ENCODE assay signal across 8 cellular contexts in genomic region chr11:9759519-9760179, GRCh38.
A peak's percentile ranks its signal among the peaks of the same experiment; 100 is the strongest.
DNase-seq lines count a peak whose midpoint lies in the region; ATAC-seq and TF ChIP-seq lines count a peak whose summit lies in the region.

No MANE protein-coding gene starts in this region.

- ATAC-seq in GM19035 (IDR thresholded peaks at IDR 0.05; ENCODE audit: unreplicated experiment), result peak; percentile 37

- peak overlapping the region; percentile 92 for H3K4me3 Mint-ChIP-seq in activated naive CD4-positive, alpha-beta T cell treated with anti-CD3 and anti-CD28 coated beads, Interleukin-2, amount 50 U/mL, for 24 hours

- peak overlapping the region; percentile 79 for H3K4me3 ChIP-seq in rectal smooth muscle tissue (ENCODE audit: low read length)
- no peak overlapping the region for H3K4me3 ChIP-seq in uterus

- TF ChIP-seq POLR2A in uterus (IDR thresholded peaks at IDR 0.05), result no peak

- H3K27ac ChIP-seq in rectal smooth muscle tissue (ENCODE audit: low read depth, low read length) (peak overlapping the region; percentile 81), uterus (peak overlapping the region; percentile 85 to 95)

- peak overlapping the region; percentile 98 for H3K27ac Mint-ChIP-seq in activated naive CD4-positive, alpha-beta T cell treated with anti-CD3 and anti-CD28 coated beads, Interleukin-2, amount 50 U/mL, for 24 hours

- in situ Hi-C loops in SK-MEL-5 (cut with HindIII; ENCODE audit: low pct_unique_long_range_greater_than_20kb, low sequenced_read_pairs), result no loop called here

- H3K36me3 Mint-ChIP-seq in activated naive CD4-positive, alpha-beta T cell treated with anti-CD3 and anti-CD28 coated beads, Interleukin-2, amount 50 U/mL, for 24 hours, result peaks cover under 1% of the 10 kb centered on the region

- peaks cover 35% of the 10 kb centered on the region for H3K4me1 Mint-ChIP-seq in activated naive CD4-positive, alpha-beta T cell treated with anti-CD3 and anti-CD28 coated beads, Interleukin-2, amount 50 U/mL, for 24 hours

- no peaks in the 10 kb centered on the region for H3K9me3 Mint-ChIP-seq in activated naive CD4-positive, alpha-beta T cell treated with anti-CD3 and anti-CD28 coated beads, Interleukin-2, amount 50 U/mL, for 24 hours

- H3K27me3 ChIP-seq in rectal smooth muscle tissue (ENCODE audit: control insufficient read depth, insufficient read depth, low read length) (no peaks in the 10 kb centered on the region), uterus (no peaks in the 10 kb centered on the region)

- no peaks in the 10 kb centered on the region for H3K27me3 Mint-ChIP-seq in activated naive CD4-positive, alpha-beta T cell treated with anti-CD3 and anti-CD28 coated beads, Interleukin-2, amount 50 U/mL, for 24 hours

- peak; percentile 94 for DNase-seq in AG20443 (ENCODE audit: low spot score)
- peak; percentile 99 for DNase-seq in HS-5 (ENCODE audit: low read depth)
- peak; percentile 89 for DNase-seq in SK-MEL-5 (ENCODE audit: low read depth, low spot score)
- peak; percentile 87 for DNase-seq in glomerular endothelial cell (ENCODE audit: extremely low read depth, low read depth, low spot score)
- peak; percentile 78 to 87 for DNase-seq in uterus

- TF ChIP-seq CTCF in uterus (IDR thresholded peaks at IDR 0.05), result no peak

- intact Hi-C loops in uterus (cut with DNase I; ENCODE audit: low total_unique reads), result loop anchor here (10.0 kb wide), 2 partner anchors 215 to 565 kb away; no protein-coding TSS in a partner anchor

- H3K36me3 ChIP-seq in rectal smooth muscle tissue (ENCODE audit: control insufficient read depth, insufficient read depth, low read length) (no peaks in the 10 kb centered on the region), uterus (no peaks in the 10 kb centered on the region)

- H3K9ac ChIP-seq in rectal smooth muscle tissue (ENCODE audit: low read length), result peak overlapping the region; percentile 14

- H3K4me1 ChIP-seq in rectal smooth muscle tissue (ENCODE audit: control insufficient read depth, insufficient read depth, low read length) (peaks cover 19% of the 10 kb centered on the region), uterus (peaks cover 7 to 9% of the 10 kb centered on the region in 2 donors)

- no peaks in the 10 kb centered on the region for H3K9me3 ChIP-seq in uterus
